Comparison of ENCODE assay signal across 26 cellular contexts in genomic region chr4:107630185-107630705, GRCh38.
"Had no signal": no experiment of that assay in that cellular context is flagged by ENCODE, and none has a peak within 500 bp of the region (broad histone marks: within the 10 kb centered on the region; RNA-seq: fewer than 3 reads in every experiment).

No MANE protein-coding gene starts in this region.

- H3K27ac ChIP-seq: adrenal gland, ascending aorta, cardiac muscle cell, coronary artery, gastroesophageal sphincter, hepatocyte, lower lobe of right lung, neutrophil, right atrium auricular region, suprapubic skin, tibial artery, upper lobe of right lung had no signal

- H3K4me3 ChIP-seq: adrenal gland, ascending aorta, cardiac muscle cell, coronary artery, gastroesophageal sphincter, hepatocyte, lower lobe of right lung, prostate gland, right atrium auricular region, suprapubic skin, tibial artery, upper lobe of right lung had no signal

- H3K4me1 ChIP-seq: adrenal gland, ascending aorta, lower lobe of right lung, right atrium auricular region, upper lobe of right lung had no signal

- H3K9me3 ChIP-seq: adrenal gland, ascending aorta, gastroesophageal sphincter, lower lobe of right lung, neutrophil, prostate gland, right atrium auricular region, suprapubic skin, tibial artery, upper lobe of right lung had no signal

- H3K36me3 ChIP-seq: adrenal gland, cardiac muscle cell, prostate gland, right atrium auricular region, tibial artery had no signal

- DNase-seq: activated CD4-positive, alpha-beta T cell treated with anti-CD3 and anti-CD28 coated beads, Interleukin-2, amount 50 U/mL, for 1 hour; activated CD8-positive, alpha-beta memory T cell treated with anti-CD3 and anti-CD28 coated beads, Interleukin-2, amount 10 ng/mL, durations not matched to agents 7 days and 5 days; activated CD8-positive, alpha-beta T cell treated with anti-CD3 and anti-CD28 coated beads, Interleukin-2, amount 10 ng/mL, durations not matched to agents 7 days and 5 days; activated effector memory CD4-positive, alpha-beta T cell treated with Interleukin-2 at 50 U/mL for 16 hours; activated naive CD4-positive, alpha-beta T cell treated with Interleukin-2 at 50 U/mL for 16 hours; activated naive CD8-positive, alpha-beta T cell treated with anti-CD3 and anti-CD28 coated beads for 36 hours; adrenal gland; cerebellar nuclear complex; effector memory CD8-positive, alpha-beta T cell; lower lobe of right lung; mesendoderm; stimulated activated CD4-positive, alpha-beta T cell treated with anti-CD3 and anti-CD28 coated beads, Interleukin-15, amount 100 ng/mL, for 24 hours; stimulated activated CD4-positive, alpha-beta T cell treated with anti-CD3 and anti-CD28 coated beads, Interleukin-2, amount 100 ng/mL, for 24 hours; stimulated activated naive B cell treated with anti-CD40 and anti-IgM and Interleukin-4, amounts not matched to agents 10 μg/mL and 1 μg/mL and 100 μg/mL, for 72 hours; T-helper 1 cell; tibial artery; upper lobe of right lung had no signal

- H3K27me3 ChIP-seq: adrenal gland, ascending aorta, cardiac muscle cell, gastroesophageal sphincter, hepatocyte, neutrophil, right atrium auricular region, suprapubic skin, tibial artery, upper lobe of right lung had no signal
